In genomic region chr4:7693711-7694110, GRCh38 we compare ENCODE assay signal across 17 cellular contexts.
A peak's percentile ranks its signal among the peaks of the same experiment; 100 is the strongest.
DNase-seq lines count a peak whose midpoint lies in the region; ATAC-seq, FAIRE-seq and TF ChIP-seq lines count a peak whose summit lies in the region.
"Had no signal": no experiment of that assay in that cellular context is flagged by ENCODE, and none has a peak within 500 bp of the region (broad histone marks: within the 10 kb centered on the region; RNA-seq: fewer than 3 reads in every experiment).

No MANE protein-coding gene starts in this region.

- in situ Hi-C loops in K562 (cut with MboI): no loop called here

- H3K14ac ChIP-seq in H1 (ENCODE audit: insufficient read length): no peak overlapping the region

- no peak overlapping the region for H2BK12ac ChIP-seq in H1 (ENCODE audit: low read depth, low read length)

- H4K20me1 ChIP-seq in K562 (replicated peaks; ENCODE audit: control insufficient read depth, insufficient read depth, low read length): no peaks in the 10 kb centered on the region
- H4K20me1 ChIP-seq in H1 (replicated peaks in 1 of 2; ENCODE audit: control insufficient read depth in 1 of 2, insufficient read depth in 2 of 2, low read length in 2 of 2): peaks cover 0 to 6% of the 10 kb centered on the region in 2 experiments

- no peak overlapping the region for H3K4me2 ChIP-seq in K562 (ENCODE audit: insufficient read depth, low read length)
- no peak overlapping the region for H3K4me2 ChIP-seq in H1 (ENCODE audit: insufficient read depth in 1 of 2, low read depth in 2 of 2, low read length in 2 of 2)
- H3K4me2 ChIP-seq: GM23338 had no signal

- H3K27ac Mint-ChIP-seq in neural crest cell (ENCODE audit: unreplicated experiment): peak overlapping the region; percentile 3
- H3K27ac Mint-ChIP-seq: B cell; CD4-positive, alpha-beta T cell; GM23338 had no signal

- TF ChIP-seq POLR2A in K562 (conservative IDR thresholded peaks at IDR 0.05): no peak
- TF ChIP-seq POLR2A in H1 (IDR thresholded peaks at IDR 0.05; ENCODE audit: control extremely low read depth in 1 of 2, low read depth in 2 of 2, low read length in 2 of 2): no peak

- no peaks in the 10 kb centered on the region for H3K9me3 ChIP-seq in K562 (replicated peaks; ENCODE audit: control insufficient read depth, insufficient read depth, low read depth, low read length)
- H3K9me3 ChIP-seq in H1 (ENCODE audit: insufficient read depth in 2 of 2, low read depth in 1 of 2, low read length in 1 of 2): no peaks in the 10 kb centered on the region
- no peaks in the 10 kb centered on the region for H3K9me3 ChIP-seq in psoas muscle
- H3K9me3 ChIP-seq: HAP-1 had no signal

- H3K4me1 Mint-ChIP-seq in neural crest cell: no peaks in the 10 kb centered on the region
- H3K4me1 Mint-ChIP-seq: B cell had no signal

- POLR2A ChIA-PET in K562 (lab: Yijun Ruan, JAX) (no interaction called here), H1 (lab: Charles Lee; ENCODE audit: partially characterized antibody) (no interaction called here)

- H3K18ac ChIP-seq in H1 (ENCODE audit: extremely low read depth, low read length): no peak overlapping the region

- H3K56ac ChIP-seq in H1 (replicated peaks; ENCODE audit: insufficient read length, low read depth, low read length): no peak overlapping the region

- H3K4me1 ChIP-seq in K562 (replicated peaks in 1 of 2; ENCODE audit: control insufficient read depth in 2 of 2, insufficient read depth in 2 of 2, low read length in 2 of 2): no peaks in the 10 kb centered on the region
- 0 out of 7 replicates have a peak, but pooled peaks cover 0 to 2% (median 0%) of the 10 kb centered on the region in 4 experiments for H3K4me1 ChIP-seq in H1 (replicated peaks in 1 of 4; ENCODE audit: control insufficient read depth in 3 of 4, insufficient read depth in 4 of 4, low read length in 3 of 4)
- H3K4me1 ChIP-seq in psoas muscle: no peaks in the 10 kb centered on the region
- H3K4me1 ChIP-seq: HAP-1 had no signal

- H3K9me1 ChIP-seq in K562 (ENCODE audit: control insufficient read depth, insufficient read depth, low read length): no peaks in the 10 kb centered on the region

- TF ChIP-seq RAD21 in K562 (CRISPR knock-in tag; conservative IDR thresholded peaks at IDR 0.05 in 1 of 2, IDR thresholded peaks at IDR 0.05 in 1 of 2): no peak
- no peak for TF ChIP-seq RAD21 in H1 (IDR thresholded peaks at IDR 0.05 in 1 of 2, conservative IDR thresholded peaks at IDR 0.05 in 1 of 2; ENCODE audit: low read depth in 2 of 2, low read length in 2 of 2)

- H2BK15ac ChIP-seq in H1 (ENCODE audit: low read length): no peak overlapping the region

- H2AFZ ChIP-seq in K562 (ENCODE audit: low read depth, low read length) (no peak overlapping the region), H1 (ENCODE audit: low read length) (no peak overlapping the region)
- H2AFZ ChIP-seq: GM23338 had no signal

- H3K27ac ChIP-seq in K562 (ENCODE audit: extremely low read depth, low read depth, low read length) (no peak overlapping the region), H1 (ENCODE audit: low read depth, low read length) (no peak overlapping the region), psoas muscle (no peak overlapping the region)
- H3K27ac ChIP-seq: HL-60 had no signal

- no peak for FAIRE-seq in K562 (lab: Jason Lieb, UNC)
- no peak for FAIRE-seq in H1 (lab: Jason Lieb, UNC)
- FAIRE-seq: A204.1, GM12878, GM18507 had no signal

- H3K9ac ChIP-seq in K562 (ENCODE audit: insufficient read depth in 1 of 2, low read depth in 2 of 2, low read length in 2 of 2): no peak overlapping the region
- H3K9ac ChIP-seq in H1 (replicated peaks in 1 of 4; ENCODE audit: extremely low read depth in 1 of 4, low read depth in 3 of 4, low read length in 3 of 4): no peak overlapping the region

- no peak overlapping the region for H3K4me3 ChIP-seq in K562
- H3K4me3 ChIP-seq in H1 (ENCODE audit: extremely low read depth in 1 of 4, insufficient read depth in 2 of 4, low read depth in 3 of 4, low read length in 4 of 4): no peak overlapping the region
- no peak overlapping the region for H3K4me3 ChIP-seq in psoas muscle
- H3K4me3 ChIP-seq: GM12878, GM23338, HAP-1 had no signal

- H3K27me3 Mint-ChIP-seq in neural crest cell (ENCODE audit: low read depth): no peaks in the 10 kb centered on the region

- no peak overlapping the region for H3K4me3 Mint-ChIP-seq in neural crest cell
- H3K4me3 Mint-ChIP-seq: B cell; CD4-positive, alpha-beta T cell; GM23338 had no signal

- H3K4ac ChIP-seq in H1 (replicated peaks; ENCODE audit: insufficient read length, low read depth, low read length): no peak overlapping the region

- H4K5ac ChIP-seq in H1 (ENCODE audit: insufficient read length, low read depth, low read length): no peak overlapping the region

- H3K36me3 Mint-ChIP-seq in neural crest cell (ENCODE audit: low read depth): no peaks in the 10 kb centered on the region

- peaks cover 0 to 17% of the 10 kb centered on the region in 2 experiments; a peak in 1 of 5 replicates for H3K27me3 ChIP-seq in K562 (ENCODE audit: control insufficient read depth in 2 of 2, insufficient read depth in 2 of 2, low read length in 2 of 2)
- H3K27me3 ChIP-seq in H1 (replicated peaks in 1 of 4; ENCODE audit: control insufficient read depth in 3 of 4, extremely low read depth in 1 of 4, insufficient read depth in 3 of 4, low read length in 3 of 4): no peaks in the 10 kb centered on the region
- H3K27me3 ChIP-seq in psoas muscle (ENCODE audit: insufficient read depth in 3 of 3, low read length in 2 of 3): peaks cover 0 to 7% (median 0%) of the 10 kb centered on the region in 3 donors

- H3K79me2 ChIP-seq in K562 (ENCODE audit: control insufficient read depth, insufficient read depth, low read length): no peaks in the 10 kb centered on the region
- no peaks in the 10 kb centered on the region for H3K79me2 ChIP-seq in H1 (ENCODE audit: control insufficient read depth in 1 of 2, insufficient read depth in 2 of 2, low read length in 2 of 2)

- no peak overlapping the region for H4K91ac ChIP-seq in H1 (replicated peaks; ENCODE audit: insufficient read length, low read length)

- H2BK120ac ChIP-seq in H1 (replicated peaks; ENCODE audit: low read depth, low read length): no peak overlapping the region

- no peak overlapping the region for H2AK5ac ChIP-seq in H1 (ENCODE audit: low read depth, low read length)

- H2BK20ac ChIP-seq in H1 (ENCODE audit: low read length): no peak overlapping the region

- TF ChIP-seq CTCF in K562 (IDR thresholded peaks at IDR 0.05 in 2 of 3, conservative IDR thresholded peaks at IDR 0.05 in 1 of 3; ENCODE audit: insufficient read depth in 2 of 3, low read depth in 1 of 3, low read length in 3 of 3) (no peak), H1 (IDR thresholded peaks at IDR 0.05; ENCODE audit: control extremely low read depth in 1 of 3, insufficient read depth in 1 of 3, low read depth in 1 of 3, low read length in 3 of 3) (no peak), neural crest cell (conservative IDR thresholded peaks at IDR 0.05) (no peak), psoas muscle (IDR thresholded peaks at IDR 0.05) (no peak)

- peak overlapping the region; percentile 46; the same call in 1 of the 2 replicates for H4K8ac ChIP-seq in H1 (ENCODE audit: extremely low read depth, insufficient read depth, low read length)

- DNase-seq in K562 (ENCODE audit: extremely low read depth in 1 of 4, low spot score in 3 of 4): no peak
- DNase-seq in H1 (ENCODE audit: low read depth in 1 of 2, low spot score in 2 of 2): no peak
- DNase-seq in neural crest cell (ENCODE audit: low read depth, low spot score): no peak
- DNase-seq in psoas muscle: peak; percentile 4 to 40
- DNase-seq in cerebellum (ENCODE audit: low spot score): no peak
- DNase-seq: C1 segment of cervical spinal cord; CD4-positive, alpha-beta T cell; DMS79 had no signal

- CTCF ChIA-PET in K562 (lab: Yijun Ruan, JAX; ENCODE audit: low intra/inter-chr PET ratio): no interaction called here
- CTCF ChIA-PET in H1 (lab: Charles Lee; ENCODE audit: partially characterized antibody): interaction anchor here (0.9 to 1.2 kb wide), 2 partner anchors 10 to 112 kb away, joined by 3 read pairs; no protein-coding TSS in a partner anchor

- TF ChIP-seq EP300 in K562 (IDR thresholded peaks at IDR 0.05; ENCODE audit: low read length): no peak
- no peak for TF ChIP-seq EP300 in H1 (IDR thresholded peaks at IDR 0.05; ENCODE audit: borderline replicate concordance in 1 of 2, low read depth in 2 of 2, low read length in 2 of 2)

- intact Hi-C loops in K562 (cut with micrococcal nuclease) (no loop called here), psoas muscle (cut with DNase I) (no loop called here)

- no TSS peak for BruUV-seq in K562 (replicated peaks; lab: Mats Ljungman, UMichigan)

- no peak for ATAC-seq in K562
- ATAC-seq in psoas muscle: no peak
- ATAC-seq in HG03139 (IDR thresholded peaks at IDR 0.05; ENCODE audit: unreplicated experiment): no peak
- ATAC-seq in GM18519 (IDR thresholded peaks at IDR 0.05; ENCODE audit: low FRiP score, unreplicated experiment): no peak
- ATAC-seq: GM12878, GM23338 had no signal

- no peak overlapping the region for H3K23ac ChIP-seq in H1 (ENCODE audit: insufficient read length)

- peaks cover 14% of the 10 kb centered on the region; the same call in 1 of the 2 replicates for H3K23me2 ChIP-seq in H1 (ENCODE audit: low read depth, low read length)

- 0% methylated on average over 8 of the region's 12 CpGs for WGBS in K562 (ENCODE audit: insufficient coverage, low coverage, missing lambda C conversion rate)
- WGBS in H1 (ENCODE audit: extremely low coverage in 1 of 2, insufficient coverage in 1 of 2, insufficient read length in 1 of 2, insufficient replicate concordance in 2 of 2, low coverage in 1 of 2, low lambda C conversion rate in 2 of 2, missing lambda C conversion rate in 1 of 2), 2 experiments: 87% methylated on average over 10 of the region's 12 CpGs; no CpG with 5 or more reads in 1 of the 2 experiments
- 95 to 96% (median 95%) methylated on average over 12 of the region's 12 CpGs for WGBS in psoas muscle, 3 donors

- H3K9me3 Mint-ChIP-seq in neural crest cell: no peaks in the 10 kb centered on the region
- H3K9me3 Mint-ChIP-seq: CD4-positive, alpha-beta T cell had no signal

- H3K79me1 ChIP-seq in H1 (ENCODE audit: low read depth, low read length): no peaks in the 10 kb centered on the region

- no peaks in the 10 kb centered on the region for H3K36me3 ChIP-seq in K562 (ENCODE audit: control insufficient read depth, insufficient read depth, low read length)
- no peaks in the 10 kb centered on the region for H3K36me3 ChIP-seq in H1 (ENCODE audit: control insufficient read depth in 2 of 4, insufficient read depth in 4 of 4, low read length in 3 of 4)
- H3K36me3 ChIP-seq in psoas muscle (ENCODE audit: insufficient read depth in 1 of 2, low read depth in 1 of 2): no peaks in the 10 kb centered on the region
- H3K36me3 ChIP-seq: HAP-1 had no signal

- no peak overlapping the region for H2BK5ac ChIP-seq in H1 (ENCODE audit: low read depth, low read length)

TF ChIP-seq in K562, 482 proteins besides CTCF, POLR2A, EP300 and RAD21 (continues in another document):
- TF ChIP-seq SP2 (IDR thresholded peaks at IDR 0.05; ENCODE audit: extremely low read depth, low read depth, low read length, poor library complexity, severe bottlenecking): no peak
- TF ChIP-seq ZC3H4 (CRISPR knock-in tag; IDR thresholded peaks at IDR 0.05; ENCODE audit: borderline replicate concordance): no peak

TF ChIP-seq in H1, 55 proteins besides CTCF, POLR2A, EP300 and RAD21 (continues in another document):
- TF ChIP-seq MAFK (IDR thresholded peaks at IDR 0.05; ENCODE audit: low read depth, low read length) (no peak), BRCA1 (IDR thresholded peaks at IDR 0.05; ENCODE audit: low read depth, low read length) (no peak)

Comparison
In these comparisons a context has a peak if more than half of its experiments do, and no peak if none do; other contexts are left out.
1. DNase-seq: peak in psoas muscle (2 of 2); none in K562 (0 of 4), H1 (0 of 2), neural crest cell (single experiment) and cerebellum (single experiment).